ENCODE assay signal across 29 cellular contexts in genomic region chr20:3181270-3181669, GRCh38.
"Had no signal": no experiment of that assay in that cellular context is flagged by ENCODE, and none has a peak within 500 bp of the region (broad histone marks: within the 10 kb centered on the region; RNA-seq: fewer than 3 reads in every experiment).

No MANE protein-coding gene starts in this region.

- H3K27me3 ChIP-seq: breast epithelium, SJCRH30 had no signal

- ATAC-seq: activated T-cell treated with anti-CD3 and anti-CD28 coated beads, Interleukin-2, amount 50 U/mL, for 4 hours; activated T-helper 17 cell treated with anti-CD3 and anti-CD28 coated beads, Interleukin-2, amount 50 U/mL, for 72 hours; Panc1 had no signal

- H3K4me3 ChIP-seq: breast epithelium, SJCRH30 had no signal

- H3K9me3 Mint-ChIP-seq: activated CD4-positive, alpha-beta memory T cell treated with anti-CD3 and anti-CD28 coated beads for 36 hours; activated CD4-positive, alpha-beta T cell treated with anti-CD3 and anti-CD28 coated beads, Interleukin-2, amount 10 ng/mL, durations not matched to agents 7 days and 5 days; activated naive CD4-positive, alpha-beta T cell treated with anti-CD3 and anti-CD28 coated beads for 36 hours; activated T-cell treated with anti-CD3 and anti-CD28 coated beads, Interleukin-2, amount 50 U/mL, for 4 hours; activated T-helper 17 cell treated with anti-CD3 and anti-CD28 coated beads, Interleukin-2, amount 50 U/mL, for 72 hours had no signal

- H3K27ac Mint-ChIP-seq: activated CD4-positive, alpha-beta memory T cell treated with anti-CD3 and anti-CD28 coated beads for 36 hours; activated CD4-positive, alpha-beta T cell treated with anti-CD3 and anti-CD28 coated beads, Interleukin-2, amount 10 ng/mL, durations not matched to agents 7 days and 5 days; activated naive CD4-positive, alpha-beta T cell treated with anti-CD3 and anti-CD28 coated beads for 36 hours; activated naive CD8-positive, alpha-beta T cell; activated T-helper 17 cell treated with anti-CD3 and anti-CD28 coated beads, Interleukin-2, amount 50 U/mL, for 72 hours had no signal

- H3K9me3 ChIP-seq: breast epithelium, SJCRH30, SK-N-SH had no signal

- DNase-seq: activated CD4-positive, alpha-beta memory T cell treated with anti-CD3 and anti-CD28 coated beads for 36 hours; activated CD4-positive, alpha-beta T cell treated with anti-CD3 and anti-CD28 coated beads, Interleukin-2, amount 10 ng/mL, durations not matched to agents 7 days and 5 days; activated CD4-positive, CD25-positive, alpha-beta regulatory T cell; activated CD8-positive, alpha-beta memory T cell treated with anti-CD3 and anti-CD28 coated beads for 24 hours; activated gamma-delta T cell; activated naive CD4-positive, alpha-beta T cell treated with anti-CD3 and anti-CD28 coated beads for 36 hours; activated T-cell treated with anti-CD3 and anti-CD28 coated beads, Interleukin-2, amount 50 U/mL, for 4 hours; caudate nucleus; KG1; NCI-H1092; NCI-H1417; NCI-H1694; NCI-H2081; NCI-H2227 treated with DMSO at 0.1 percent for 48 hours; NCI-H446 treated with DMSO at 0.1 percent for 48 hours; NCI-H524 treated with DMSO at 0.1 percent for 48 hours; NCI-H774; NK-92 treated with Interleukin-12 subunit alpha and Interleukin-12 subunit beta, amount 100 ng/mL, for 24 hours; OCI-M1; Right ventricle myocardium superior; RPMI8226; SJCRH30; SK-N-SH; T-helper 1 cell had no signal

- H3K36me3 ChIP-seq: breast epithelium, SJCRH30 had no signal

- H3K4me3 Mint-ChIP-seq: activated CD4-positive, alpha-beta memory T cell treated with anti-CD3 and anti-CD28 coated beads for 36 hours; activated CD4-positive, alpha-beta T cell treated with anti-CD3 and anti-CD28 coated beads, Interleukin-2, amount 10 ng/mL, durations not matched to agents 7 days and 5 days; activated naive CD4-positive, alpha-beta T cell treated with anti-CD3 and anti-CD28 coated beads for 36 hours; activated naive CD8-positive, alpha-beta T cell; activated T-cell treated with anti-CD3 and anti-CD28 coated beads, Interleukin-2, amount 50 U/mL, for 4 hours; activated T-helper 17 cell treated with anti-CD3 and anti-CD28 coated beads, Interleukin-2, amount 50 U/mL, for 72 hours had no signal

- H3K4me1 ChIP-seq: breast epithelium, SJCRH30 had no signal

- H3K4me1 Mint-ChIP-seq: activated CD4-positive, alpha-beta T cell treated with anti-CD3 and anti-CD28 coated beads, Interleukin-2, amount 10 ng/mL, durations not matched to agents 7 days and 5 days; activated T-helper 17 cell treated with anti-CD3 and anti-CD28 coated beads, Interleukin-2, amount 50 U/mL, for 72 hours had no signal

- H3K27ac ChIP-seq: breast epithelium, SJCRH30, VCaP had no signal

- H3K27me3 Mint-ChIP-seq: activated CD4-positive, alpha-beta memory T cell treated with anti-CD3 and anti-CD28 coated beads for 36 hours; activated CD4-positive, alpha-beta T cell treated with anti-CD3 and anti-CD28 coated beads, Interleukin-2, amount 10 ng/mL, durations not matched to agents 7 days and 5 days; activated naive CD8-positive, alpha-beta T cell; activated T-helper 17 cell treated with anti-CD3 and anti-CD28 coated beads, Interleukin-2, amount 50 U/mL, for 72 hours had no signal

- H3K36me3 Mint-ChIP-seq: activated CD4-positive, alpha-beta memory T cell treated with anti-CD3 and anti-CD28 coated beads for 36 hours; activated naive CD8-positive, alpha-beta T cell had no signal
